17 cellular contexts compared by ENCODE assay signal in genomic region chr15:101409621-101410020, GRCh38.
DNase-seq lines count a peak whose midpoint lies in the region; ATAC-seq and TF ChIP-seq lines count a peak whose summit lies in the region.
"Had no signal": no experiment of that assay in that cellular context is flagged by ENCODE, and none has a peak within 500 bp of the region (broad histone marks: within the 10 kb centered on the region; RNA-seq: fewer than 3 reads in every experiment).

No MANE protein-coding gene starts in this region.

- no peak for TF ChIP-seq POLR2A in IMR-90 (IDR thresholded peaks at IDR 0.05; ENCODE audit: low read depth, low read length)

- DNase-seq in D341Med (ENCODE audit: low spot score) (peak; percentile 22), IMR-90 (no peak), neuronal stem cell (ENCODE audit: low spot score) (no peak), upper lobe of right lung (peak; percentile 48)
- no peak for DNase-seq in stimulated activated naive CD8-positive, alpha-beta T cell treated with anti-CD3 and anti-CD28 coated beads, Interleukin-15, Interleukin-2, amounts not matched to agents 100 U/mL and 50 U/mL, for 24 hours
- DNase-seq: C1 segment of cervical spinal cord; Caco-2; CD4-positive, CD25-positive, alpha-beta regulatory T cell; CD8-positive, alpha-beta T cell; DMS 273 treated with DMSO at 0.1 percent for 48 hours; DMS53; DMS79 treated with DMSO at 0.1 percent for 48 hours; GF-D8; H9 had no signal

- intact Hi-C loops in IMR-90 (cut with micrococcal nuclease), result no loop called here
- intact Hi-C loops in upper lobe of right lung (cut with DNase I), result no loop called here

- H4K5ac ChIP-seq in IMR-90 (ENCODE audit: low read depth, low read length), result no peak overlapping the region

- no peak overlapping the region for H3K4me3 ChIP-seq in IMR-90 (ENCODE audit: insufficient read depth, low read depth, low read length)
- H3K4me3 ChIP-seq in neuronal stem cell (ENCODE audit: low read length in 2 of 2), result no peak overlapping the region
- H3K4me3 ChIP-seq in upper lobe of right lung, result no peak overlapping the region
- H3K4me3 ChIP-seq: GM23338 had no signal

- no peaks in the 10 kb centered on the region for H4K20me1 ChIP-seq in IMR-90 (ENCODE audit: insufficient read depth, low read length)

- no peaks in the 10 kb centered on the region for H3K4me1 ChIP-seq in IMR-90 (ENCODE audit: control insufficient read depth, insufficient read depth, low read length)
- H3K4me1 ChIP-seq in neuronal stem cell (ENCODE audit: control insufficient read depth in 2 of 2, insufficient read depth in 1 of 2, low read depth in 1 of 2, low read length in 2 of 2), result peaks cover 0 to 12% of the 10 kb centered on the region in 2 donors
- no peaks in the 10 kb centered on the region for H3K4me1 ChIP-seq in upper lobe of right lung
- H3K4me1 ChIP-seq: Caco-2 had no signal

- H3K4ac ChIP-seq in IMR-90 (ENCODE audit: low read depth, low read length), result no peak overlapping the region
- H3K4ac ChIP-seq in neuronal stem cell (ENCODE audit: low read length), result no peak overlapping the region

- no peak overlapping the region for H4K8ac ChIP-seq in IMR-90 (ENCODE audit: low read depth in 2 of 2, low read length in 2 of 2)
- H4K8ac ChIP-seq in neuronal stem cell (ENCODE audit: low read depth, low read length), result no peak overlapping the region

- H3K14ac ChIP-seq in IMR-90 (replicated peaks; ENCODE audit: low read depth, low read length), result no peak overlapping the region
- H3K14ac ChIP-seq in neuronal stem cell (ENCODE audit: low read length), result no peak overlapping the region

- H3K79me1 ChIP-seq in IMR-90 (ENCODE audit: low read depth in 1 of 2, low read length in 2 of 2) (no peaks in the 10 kb centered on the region), neuronal stem cell (ENCODE audit: low read depth, low read length) (no peaks in the 10 kb centered on the region)

- no peak overlapping the region for H3K4me2 ChIP-seq in IMR-90 (ENCODE audit: low read depth, low read length)
- H3K4me2 ChIP-seq in neuronal stem cell (ENCODE audit: insufficient read depth, low read length, poor library complexity, severe bottlenecking), result no peak overlapping the region
- H3K4me2 ChIP-seq: GM23338 had no signal

- TF ChIP-seq CTCF in IMR-90 (conservative IDR thresholded peaks at IDR 0.05; ENCODE audit: low read depth, low read length) (no peak), upper lobe of right lung (IDR thresholded peaks at IDR 0.05) (no peak)

- CTCF ChIA-PET in IMR-90 (lab: Yijun Ruan, JAX), result no interaction called here

- no peaks in the 10 kb centered on the region for H3K9me1 ChIP-seq in IMR-90 (ENCODE audit: insufficient read depth, low read length)

- BruUV-seq in IMR-90 (replicated peaks; lab: Mats Ljungman, UMichigan), result no TSS peak

- H3K56ac ChIP-seq in IMR-90 (ENCODE audit: extremely low read depth, insufficient read depth, low read length), result no peak overlapping the region

- H3K9ac ChIP-seq in IMR-90 (ENCODE audit: low read depth, low read length), result no peak overlapping the region
- H3K9ac ChIP-seq in neuronal stem cell (ENCODE audit: low read depth, low read length, poor library complexity), result no peak overlapping the region

- H2AFZ ChIP-seq in IMR-90 (replicated peaks; ENCODE audit: low read length, poor library complexity) (peak overlapping the region; percentile 14), neuronal stem cell (ENCODE audit: low read length) (no peak overlapping the region)
- H2AFZ ChIP-seq: GM23338 had no signal

- no peak for TF ChIP-seq RAD21 in IMR-90 (IDR thresholded peaks at IDR 0.05; ENCODE audit: low read length)

- H2BK120ac ChIP-seq in IMR-90 (ENCODE audit: low read depth, low read length) (no peak overlapping the region), neuronal stem cell (ENCODE audit: low read depth, low read length) (no peak overlapping the region)

- no CpG with 5 or more reads among the region's 4 CpGs for WGBS in IMR-90 (ENCODE audit: extremely low coverage in 2 of 2, insufficient read length in 1 of 2), 2 experiments
- no CpG with 5 or more reads among the region's 4 CpGs for WGBS in neuronal stem cell (ENCODE audit: extremely low coverage in 2 of 2, insufficient read length in 2 of 2, insufficient replicate concordance in 1 of 2), 2 donors

- ATAC-seq in IMR-90 (ENCODE audit: low read depth) (no peak), upper lobe of right lung (no peak), HG02870 (IDR thresholded peaks at IDR 0.05; ENCODE audit: unreplicated experiment) (no peak)
- no peak for ATAC-seq in stimulated activated naive CD8-positive, alpha-beta T cell treated with anti-CD3 and anti-CD28 coated beads, Interleukin-15, Interleukin-2, amounts not matched to agents 100 U/mL and 50 U/mL, for 24 hours
- ATAC-seq: CD8-positive, alpha-beta T cell; GM23338; HCT116 had no signal

- H3K36me3 ChIP-seq in IMR-90 (ENCODE audit: control insufficient read depth, insufficient read depth, low read length) (no peaks in the 10 kb centered on the region), neuronal stem cell (replicated peaks in 1 of 2; ENCODE audit: control insufficient read depth in 2 of 2, insufficient read depth in 2 of 2, low read length in 2 of 2) (peaks cover 0 to 2% of the 10 kb centered on the region in 2 donors), upper lobe of right lung (no peaks in the 10 kb centered on the region)

- no peak overlapping the region for H2BK20ac ChIP-seq in IMR-90 (ENCODE audit: low read depth, low read length)

- H3K23ac ChIP-seq in IMR-90 (ENCODE audit: low read depth, low read length) (no peak overlapping the region), neuronal stem cell (ENCODE audit: low read depth, low read length, poor library complexity) (no peak overlapping the region)

- H3K18ac ChIP-seq in IMR-90 (ENCODE audit: low read depth, low read length), result no peak overlapping the region
- peak overlapping the region; percentile 49 for H3K18ac ChIP-seq in neuronal stem cell (ENCODE audit: low read length)

- H3K27ac ChIP-seq in IMR-90 (ENCODE audit: insufficient read depth, low read length) (no peak overlapping the region), neuronal stem cell (replicated peaks; ENCODE audit: low read length) (no peak overlapping the region), upper lobe of right lung (no peak overlapping the region)

- no peak overlapping the region for H2BK5ac ChIP-seq in IMR-90 (ENCODE audit: low read depth, low read length, poor library complexity, severe bottlenecking)
- no peak overlapping the region for H2BK5ac ChIP-seq in neuronal stem cell (ENCODE audit: low read length)

- in situ Hi-C loops in IMR-90 (cut with MboI; ENCODE audit: low sequenced_read_pairs), result no loop called here

- H2AK5ac ChIP-seq in IMR-90 (ENCODE audit: low read depth, low read length), result no peak overlapping the region
- no peak overlapping the region for H2AK5ac ChIP-seq in neuronal stem cell (ENCODE audit: low read depth, low read length)

- POLR2A ChIA-PET in IMR-90 (lab: Charles Lee; ENCODE audit: unreplicated experiment), result no interaction called here

- peaks cover 20% of the 10 kb centered on the region; the same call in 1 of the 2 replicates for H3K27me3 ChIP-seq in IMR-90 (ENCODE audit: control insufficient read depth, insufficient read depth, low read length)
- H3K27me3 ChIP-seq in neuronal stem cell (ENCODE audit: control insufficient read depth in 3 of 3, insufficient read depth in 3 of 3, low read depth in 1 of 3, low read length in 3 of 3), result no peaks in the 10 kb centered on the region
- no peaks in the 10 kb centered on the region for H3K27me3 ChIP-seq in upper lobe of right lung

- H3K9me3 ChIP-seq in IMR-90 (ENCODE audit: control insufficient read depth, insufficient read depth, low read length) (no peaks in the 10 kb centered on the region), neuronal stem cell (replicated peaks in 1 of 2; ENCODE audit: control insufficient read depth in 2 of 2, insufficient read depth in 1 of 2, low read depth in 1 of 2, low read length in 2 of 2) (peaks cover 0 to 2% of the 10 kb centered on the region in 2 donors), upper lobe of right lung (no peaks in the 10 kb centered on the region)
- H3K9me3 ChIP-seq: Caco-2 had no signal

- H2AK9ac ChIP-seq in IMR-90 (replicated peaks; ENCODE audit: low read depth, low read length, poor library complexity), result no peak overlapping the region

- H4K91ac ChIP-seq in IMR-90 (ENCODE audit: insufficient read depth, low read depth, low read length), result no peak overlapping the region
- H4K91ac ChIP-seq in neuronal stem cell (ENCODE audit: low read depth, low read length, poor library complexity), result no peak overlapping the region

- no peak overlapping the region for H2BK12ac ChIP-seq in neuronal stem cell (ENCODE audit: low read length)

- dilution Hi-C loops in IMR-90 (cut with HindIII; ENCODE audit: low sequenced_read_pairs, unreplicated experiment), result no loop called here

- H2BK15ac ChIP-seq in IMR-90 (ENCODE audit: low read depth, low read length), result no peak overlapping the region
- no peak overlapping the region for H2BK15ac ChIP-seq in neuronal stem cell (ENCODE audit: low read length)

TF ChIP-seq in IMR-90, 13 proteins besides CTCF, POLR2A, EP300 and RAD21 (continues in another document):
- TF ChIP-seq RFX5 (IDR thresholded peaks at IDR 0.05; ENCODE audit: low read depth, low read length), result no peak
- no peak for TF ChIP-seq CHD1 (IDR thresholded peaks at IDR 0.05; ENCODE audit: low read depth, low read length)
- no peak for TF ChIP-seq MAZ (IDR thresholded peaks at IDR 0.05; ENCODE audit: borderline replicate concordance, low read depth, low read length)
- no peak for TF ChIP-seq FOS (IDR thresholded peaks at IDR 0.05; ENCODE audit: low read depth, low read length)
- no peak for TF ChIP-seq ELK1 (IDR thresholded peaks at IDR 0.05; ENCODE audit: borderline replicate concordance, low read depth, low read length)
- TF ChIP-seq RCOR1 (IDR thresholded peaks at IDR 0.05; ENCODE audit: insufficient replicate concordance, low read length), result no peak
- TF ChIP-seq NFE2L2 (IDR thresholded peaks at IDR 0.05; ENCODE audit: low read depth, low read length), result no peak
- TF ChIP-seq MAFK (IDR thresholded peaks at IDR 0.05; ENCODE audit: low read depth, low read length), result no peak
- TF ChIP-seq MXI1 (IDR thresholded peaks at IDR 0.05; ENCODE audit: borderline replicate concordance, low read depth, low read length), result no peak
- TF ChIP-seq BHLHE40 (IDR thresholded peaks at IDR 0.05; ENCODE audit: low read depth, low read length), result no peak
- TF ChIP-seq CEBPB (IDR thresholded peaks at IDR 0.05; ENCODE audit: low read depth, low read length), result no peak
- TF ChIP-seq SMC3 (IDR thresholded peaks at IDR 0.05; ENCODE audit: low read depth, low read length), result no peak

Comparison
In these comparisons a context has a peak if more than half of its experiments do, and no peak if none do; other contexts are left out.
1. DNase-seq: peak in D341Med (single experiment) and upper lobe of right lung (single experiment); none in IMR-90 (single experiment), neuronal stem cell (single experiment) and stimulated activated naive CD8-positive, alpha-beta T cell treated with anti-CD3 and anti-CD28 coated beads, Interleukin-15, Interleukin-2, amounts not matched to agents 100 U/mL and 50 U/mL, for 24 hours (single experiment).